12 cellular contexts compared by ENCODE assay signal in the genomic region with DNA sequence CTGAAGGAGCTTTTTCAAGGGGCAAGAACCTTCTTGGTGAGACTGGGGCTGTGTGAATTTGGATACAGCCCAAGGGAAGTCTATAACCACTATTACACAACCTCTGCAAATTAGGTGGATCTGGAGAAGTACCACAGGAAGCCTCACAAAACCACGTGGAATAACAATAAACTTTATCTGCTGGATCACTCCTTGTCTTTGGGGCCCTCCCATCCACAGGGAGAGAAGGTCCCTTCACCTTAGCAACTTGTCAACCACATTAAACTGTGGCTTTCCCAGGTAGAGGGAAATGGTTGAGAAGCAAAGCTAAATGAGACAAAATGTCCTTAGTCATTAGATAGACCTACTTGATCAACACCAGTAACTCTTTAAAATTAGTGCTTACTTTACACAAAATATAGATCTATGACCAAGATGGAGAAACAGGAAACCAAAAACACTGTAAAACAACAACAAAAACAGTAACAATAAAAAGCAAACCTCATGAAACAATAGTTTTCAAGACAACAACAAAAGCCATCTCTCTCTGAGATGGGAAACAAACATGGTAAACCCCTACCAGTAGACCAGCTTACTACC. TPM values are rescaled to one million over a fixed set of nuclear protein-coding genes. Genes with fewer than 3 reads are reported as not detected.
DNase-seq lines count a peak whose midpoint lies in the region; ATAC-seq and TF ChIP-seq lines count a peak whose summit lies in the region.
"Had no signal": no experiment of that assay in that cellular context is flagged by ENCODE, and none has a peak within 500 bp of the region (broad histone marks: within the 10 kb centered on the region; RNA-seq: fewer than 3 reads in every experiment).

No MANE protein-coding gene starts in this region.

- no peak overlapping the region for H3K4me3 Mint-ChIP-seq in CD8-positive, alpha-beta memory T cell

- no peaks in the 10 kb centered on the region for H3K9me3 Mint-ChIP-seq in CD8-positive, alpha-beta memory T cell
- H3K9me3 Mint-ChIP-seq: activated naive CD4-positive, alpha-beta T cell treated with anti-CD3 and anti-CD28 coated beads, Interleukin-2, amount 50 U/mL, for 72 hours had no signal

- H3K27me3 Mint-ChIP-seq in CD8-positive, alpha-beta memory T cell: no peaks in the 10 kb centered on the region

- peaks cover 28% of the 10 kb centered on the region for H3K4me1 ChIP-seq in A673 (ENCODE audit: insufficient read depth, low read length, poor library complexity, severe bottlenecking)
- H3K4me1 ChIP-seq in CD8-positive, alpha-beta memory T cell (ENCODE audit: insufficient read depth, low read length): peaks cover 5% of the 10 kb centered on the region
- peaks cover 13% of the 10 kb centered on the region for H3K4me1 ChIP-seq in colonic mucosa

- H3K4me1 Mint-ChIP-seq in CD8-positive, alpha-beta memory T cell: peaks cover 19 to 29% (median 24%) of the 10 kb centered on the region in 3 donors

- no peak overlapping the region for H3K9ac ChIP-seq in colonic mucosa (ENCODE audit: low read depth in 2 of 2, low read length in 2 of 2)

- H3K36me3 ChIP-seq in A673 (ENCODE audit: insufficient read depth, low read length, poor library complexity, severe bottlenecking): peaks cover 47% of the 10 kb centered on the region
- H3K36me3 ChIP-seq in CD8-positive, alpha-beta memory T cell (ENCODE audit: insufficient read depth, low read length): peaks cover 4% of the 10 kb centered on the region
- H3K36me3 ChIP-seq in colonic mucosa: no peaks in the 10 kb centered on the region

- ATAC-seq in HG02798 (IDR thresholded peaks at IDR 0.05; ENCODE audit: poor library complexity, unreplicated experiment) (no peak), GM19467 (IDR thresholded peaks at IDR 0.05; ENCODE audit: unreplicated experiment) (no peak)

- intact Hi-C loops in A673 (cut with micrococcal nuclease; ENCODE audit: unreplicated experiment) (loop anchor here (1.0 to 10.0 kb wide), 4 partner anchors 148 to 560 kb away; partner anchors contain the start of genes ALG8 and GAB2), colonic mucosa (cut with DNase I) (loop anchor here (2.0 to 5.0 kb wide), 2 partner anchors 153 to 336 kb away; no protein-coding TSS in a partner anchor)

- H3K4me3 ChIP-seq in A673 (ENCODE audit: low read depth, low read length, poor library complexity, severe bottlenecking) (no peak overlapping the region), NB4 (ENCODE audit: low read depth, low read length) (peak overlapping the region; percentile 14), fibroblast of pulmonary artery (replicated peaks; ENCODE audit: low read depth, low read length) (no peak overlapping the region), colonic mucosa (no peak overlapping the region)
- H3K4me3 ChIP-seq in CD8-positive, alpha-beta memory T cell (ENCODE audit: low read length): no peak overlapping the region
- H3K4me3 ChIP-seq: MG63 had no signal

- H3K27ac ChIP-seq in A673 (ENCODE audit: low read depth, low read length, poor library complexity, severe bottlenecking) (peak overlapping the region; percentile 40), colonic mucosa (no peak overlapping the region)
- no peak overlapping the region for H3K27ac ChIP-seq in CD8-positive, alpha-beta memory T cell (ENCODE audit: low read depth, low read length)

- TF ChIP-seq CTCF in A673 (conservative IDR thresholded peaks at IDR 0.05; ENCODE audit: low read depth, low read length) (no peak), NB4 (IDR thresholded peaks at IDR 0.05; ENCODE audit: low read depth, low read length) (no peak), fibroblast of pulmonary artery (IDR thresholded peaks at IDR 0.05; ENCODE audit: low read length, missing control alignments) (no peak), GM13977 (IDR thresholded peaks at IDR 0.05; ENCODE audit: extremely low read depth, insufficient read depth, missing control alignments) (no peak), colonic mucosa (IDR thresholded peaks at IDR 0.05) (no peak)

- POLR2A ChIA-PET in A673 (lab: Charles Lee; ENCODE audit: low non-redundant PET): no interaction called here
- POLR2A ChIA-PET in CD8-positive, alpha-beta memory T cell (lab: Charles Lee): interaction anchor here (0.9 to 1.1 kb wide), 2 partner anchors 9 to 148 kb away, joined by 3 to 6 read pairs; partner anchors contain the start of genes GAB2 and NARS2

- in situ Hi-C loops in GM13977 (cut with MboI; ENCODE audit: low pct_unique_long_range_greater_than_20kb, low sequenced_read_pairs, unreplicated experiment): loop anchor here (5.0 to 10.0 kb wide), 2 partner anchors 150 to 333 kb away; partner anchors contain the start of gene GAB2

- H3K36me3 Mint-ChIP-seq in CD8-positive, alpha-beta memory T cell: peaks cover 0 to 60% (median 8%) of the 10 kb centered on the region in 3 donors

- BruUV-seq in A673 (replicated peaks; lab: Mats Ljungman, UMichigan): no TSS peak

- DNase-seq in A673 (ENCODE audit: low spot score): no peak
- DNase-seq in CD8-positive, alpha-beta memory T cell: no peak
- peak; percentile 54 for DNase-seq in NB4 (ENCODE audit: low read depth)
- peak; percentile 18 for DNase-seq in fibroblast of pulmonary artery (ENCODE audit: low read depth)
- no peak for DNase-seq in GM13977 (ENCODE audit: low spot score)
- no peak for DNase-seq in colonic mucosa
- DNase-seq: MG63, Right ventricle myocardium superior had no signal

- CTCF ChIA-PET in A673 (lab: Charles Lee): interaction anchor here (0.6 to 2.5 kb wide), 11 partner anchors 9 to 570 kb away, joined by 3 to 37 read pairs (median 4); partner anchors contain the start of genes GAB2 and NARS2
- CTCF ChIA-PET in CD8-positive, alpha-beta memory T cell (lab: Charles Lee): interaction anchor here (0.6 to 4.1 kb wide), 18 partner anchors 9 to 426 kb away, joined by 3 to 78 read pairs (median 5); partner anchors contain the start of genes ALG8, GAB2 and NARS2

- H3K27ac Mint-ChIP-seq in CD8-positive, alpha-beta memory T cell: peak overlapping the region in 6 of 8 donors; percentile 7 to 83 (median 50)
- H3K27ac Mint-ChIP-seq: activated naive CD4-positive, alpha-beta T cell treated with anti-CD3 and anti-CD28 coated beads, Interleukin-2, amount 50 U/mL, for 72 hours had no signal

- H3K27me3 ChIP-seq in A673 (replicated peaks; ENCODE audit: insufficient read depth, low read depth, low read length, poor library complexity) (no peaks in the 10 kb centered on the region), colonic mucosa (no peaks in the 10 kb centered on the region)
- no peaks in the 10 kb centered on the region for H3K27me3 ChIP-seq in CD8-positive, alpha-beta memory T cell (ENCODE audit: insufficient read depth, low read length, poor library complexity, severe bottlenecking)
- H3K27me3 ChIP-seq: BE2C, MG63 had no signal

- H3K9me3 ChIP-seq in A673 (ENCODE audit: low read depth, low read length, poor library complexity, severe bottlenecking): no peaks in the 10 kb centered on the region
- H3K9me3 ChIP-seq in CD8-positive, alpha-beta memory T cell (ENCODE audit: low read length): no peaks in the 10 kb centered on the region
- no peaks in the 10 kb centered on the region for H3K9me3 ChIP-seq in colonic mucosa
- H3K9me3 ChIP-seq: BE2C, MG63 had no signal

- no peak for TF ChIP-seq POLR2A in NB4 (IDR thresholded peaks at IDR 0.05; ENCODE audit: extremely low read depth, insufficient read length)

RNA-seq across cellular contexts. Expression of gene NARS2, which starts 9.7 kb away (rescaled TPM):
- total RNA-seq in A673 (2021) (40.2 and 46.7 TPM in 2 replicates), colonic mucosa (10 to 100 TPM; 15.0 to 23.7 TPM)
- total RNA-seq in CD8-positive, alpha-beta memory T cell: 10 to 100 TPM; 23.9 to 24.5 TPM
- 14.5 TPM for polyA plus RNA-seq in CD8-positive, alpha-beta memory T cell

Comparison
In these comparisons a context has a peak if more than half of its experiments do, and no peak if none do; other contexts are left out.
1. DNase-seq: peak in NB4 (single experiment) and fibroblast of pulmonary artery (single experiment); none in A673 (single experiment), CD8-positive, alpha-beta memory T cell (0 of 5), GM13977 (single experiment) and colonic mucosa (single experiment).